2 cellular contexts compared by ENCODE assay signal in genomic region chr5:139686919-139687421, GRCh38.
TF ChIP-seq lines count a peak whose summit lies in the region.

No MANE protein-coding gene starts in this region.

TF ChIP-seq in K562, 482 proteins besides CTCF, POLR2A, EP300 and RAD21:
- TF ChIP-seq RBM15 (IDR thresholded peaks at IDR 0.05; ENCODE audit: insufficient read depth, low read length) (no peak), POLR2G (IDR thresholded peaks at IDR 0.05; ENCODE audit: low read depth, low read length) (peak; percentile 65), ZBTB7A (IDR thresholded peaks at IDR 0.05; ENCODE audit: borderline replicate concordance, control insufficient read depth, low read depth, low read length) (peak; percentile 19; the same call in 1 of the 2 replicates), GABPA (tag; conservative IDR thresholded peaks at IDR 0.05; ENCODE audit: low read depth) (peak; percentile 61), ASH1L (IDR thresholded peaks at IDR 0.05; ENCODE audit: borderline replicate concordance, low read depth, partially characterized antibody) (no peak), KDM1A (IDR thresholded peaks at IDR 0.05) (0 out of 4 replicates have a peak, but pooled peaks of 1 of the 2 experiments have one; percentile 25), GABPB1 (CRISPR knock-in tag; IDR thresholded peaks at IDR 0.05) (peak; percentile 97), RBM22 (IDR thresholded peaks at IDR 0.05; ENCODE audit: low read depth, low read length, poor library complexity, severe bottlenecking) (peak; percentile 47), BCOR (IDR thresholded peaks at IDR 0.05) (peak; percentile 31; the same call in 1 of the 2 replicates), RBM25 (IDR thresholded peaks at IDR 0.05; ENCODE audit: low read depth, low read length, severe bottlenecking) (peak; percentile 73), NCOR1 (IDR thresholded peaks at IDR 0.05) (0 out of 2 replicates have a peak, but pooled peaks have one; percentile 7), CTCFL (IDR thresholded peaks at IDR 0.05; ENCODE audit: borderline replicate concordance, insufficient read depth, low read depth, low read length, poor library complexity, severe bottlenecking) (no peak), SMARCA4 (IDR thresholded peaks at IDR 0.05) (no peak), EZH2 (IDR thresholded peaks at IDR 0.05; ENCODE audit: borderline replicate concordance, low read depth, low read length) (no peak), ZNF699 (CRISPR knock-in tag; IDR thresholded peaks at IDR 0.05; ENCODE audit: insufficient replicate concordance) (no peak), FOXJ2 (tag; IDR thresholded peaks at IDR 0.05) (no peak)
- TF ChIP-seq, protein P1, sequence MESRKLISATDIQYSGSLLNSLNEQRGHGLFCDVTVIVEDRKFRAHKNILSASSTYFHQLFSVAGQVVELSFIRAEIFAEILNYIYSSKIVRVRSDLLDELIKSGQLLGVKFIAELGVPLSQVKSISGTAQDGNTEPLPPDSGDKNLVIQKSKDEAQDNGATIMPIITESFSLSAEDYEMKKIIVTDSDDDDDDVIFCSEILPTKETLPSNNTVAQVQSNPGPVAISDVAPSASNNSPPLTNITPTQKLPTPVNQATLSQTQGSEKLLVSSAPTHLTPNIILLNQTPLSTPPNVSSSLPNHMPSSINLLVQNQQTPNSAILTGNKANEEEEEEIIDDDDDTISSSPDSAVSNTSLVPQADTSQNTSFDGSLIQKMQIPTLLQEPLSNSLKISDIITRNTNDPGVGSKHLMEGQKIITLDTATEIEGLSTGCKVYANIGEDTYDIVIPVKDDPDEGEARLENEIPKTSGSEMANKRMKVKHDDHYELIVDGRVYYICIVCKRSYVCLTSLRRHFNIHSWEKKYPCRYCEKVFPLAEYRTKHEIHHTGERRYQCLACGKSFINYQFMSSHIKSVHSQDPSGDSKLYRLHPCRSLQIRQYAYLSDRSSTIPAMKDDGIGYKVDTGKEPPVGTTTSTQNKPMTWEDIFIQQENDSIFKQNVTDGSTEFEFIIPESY (CRISPR knock-in tag; IDR thresholded peaks at IDR 0.05): peak; percentile 89; the same call in 1 of the 2 replicates

TF ChIP-seq in HepG2, 621 proteins besides CTCF, POLR2A, EP300 and RAD21 (continues in another document):
- TF ChIP-seq YY1 (IDR thresholded peaks at IDR 0.05; ENCODE audit: insufficient read depth, insufficient replicate concordance, low read depth, low read length): no peak
- no peak for TF ChIP-seq ELK4 (CRISPR knock-in tag; IDR thresholded peaks at IDR 0.05; ENCODE audit: borderline replicate concordance)
- TF ChIP-seq NFYB (CRISPR knock-in tag; IDR thresholded peaks at IDR 0.05): no peak
- peak; percentile 18 for TF ChIP-seq ZNF687 (CRISPR knock-in tag; IDR thresholded peaks at IDR 0.05)
- no peak for TF ChIP-seq CENPBD1 (CRISPR knock-in tag; IDR thresholded peaks at IDR 0.05; ENCODE audit: borderline replicate concordance, low read depth)
- peak; percentile 6; the same call in 1 of the 2 replicates for TF ChIP-seq MED1 (CRISPR knock-in tag; IDR thresholded peaks at IDR 0.05)
- TF ChIP-seq HDAC1 (CRISPR knock-in tag; IDR thresholded peaks at IDR 0.05): peak; percentile 31; the same call in 1 of the 2 replicates
- no peak for TF ChIP-seq ZNF615 (CRISPR knock-in tag; IDR thresholded peaks at IDR 0.05; ENCODE audit: borderline replicate concordance)
- TF ChIP-seq BCL6 (CRISPR knock-in tag; IDR thresholded peaks at IDR 0.05): no peak
- TF ChIP-seq ZNF572 (CRISPR knock-in tag; IDR thresholded peaks at IDR 0.05): peak; percentile 100
- no peak for TF ChIP-seq ARHGAP35 (CRISPR knock-in tag; IDR thresholded peaks at IDR 0.05; ENCODE audit: borderline replicate concordance)
- no peak for TF ChIP-seq ZNF224 (CRISPR knock-in tag; IDR thresholded peaks at IDR 0.05)
- TF ChIP-seq BHLHE40 (IDR thresholded peaks at IDR 0.05; ENCODE audit: low read length): no peak
- TF ChIP-seq ZNF792 (CRISPR knock-in tag; IDR thresholded peaks at IDR 0.05): no peak
- TF ChIP-seq ZNF275 (CRISPR knock-in tag; IDR thresholded peaks at IDR 0.05; ENCODE audit: borderline replicate concordance): no peak
- TF ChIP-seq KMT2B (CRISPR knock-in tag; IDR thresholded peaks at IDR 0.05): no peak
- peak; percentile 8; the same call in 1 of the 2 replicates for TF ChIP-seq ARID4A (CRISPR knock-in tag; IDR thresholded peaks at IDR 0.05; ENCODE audit: borderline replicate concordance)
- TF ChIP-seq, protein P2, sequence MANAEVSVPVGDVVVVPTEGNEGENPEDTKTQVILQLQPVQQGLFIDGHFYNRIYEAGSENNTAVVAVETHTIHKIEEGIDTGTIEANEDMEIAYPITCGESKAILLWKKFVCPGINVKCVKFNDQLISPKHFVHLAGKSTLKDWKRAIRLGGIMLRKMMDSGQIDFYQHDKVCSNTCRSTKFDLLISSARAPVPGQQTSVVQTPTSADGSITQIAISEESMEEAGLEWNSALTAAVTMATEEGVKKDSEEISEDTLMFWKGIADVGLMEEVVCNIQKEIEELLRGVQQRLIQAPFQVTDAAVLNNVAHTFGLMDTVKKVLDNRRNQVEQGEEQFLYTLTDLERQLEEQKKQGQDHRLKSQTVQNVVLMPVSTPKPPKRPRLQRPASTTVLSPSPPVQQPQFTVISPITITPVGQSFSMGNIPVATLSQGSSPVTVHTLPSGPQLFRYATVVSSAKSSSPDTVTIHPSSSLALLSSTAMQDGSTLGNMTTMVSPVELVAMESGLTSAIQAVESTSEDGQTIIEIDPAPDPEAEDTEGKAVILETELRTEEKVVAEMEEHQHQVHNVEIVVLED (CRISPR knock-in tag; IDR thresholded peaks at IDR 0.05; ENCODE audit: borderline replicate concordance): no peak
- TF ChIP-seq ARNTL (CRISPR knock-in tag; IDR thresholded peaks at IDR 0.05): no peak
- 0 out of 2 replicates have a peak, but pooled peaks have one; percentile 29 for TF ChIP-seq GABPA (IDR thresholded peaks at IDR 0.05; ENCODE audit: low read depth, low read length)
- TF ChIP-seq GABPA (CRISPR knock-in tag; IDR thresholded peaks at IDR 0.05; ENCODE audit: low read depth): peak; percentile 83
- TF ChIP-seq PBX3 (CRISPR knock-in tag; IDR thresholded peaks at IDR 0.05; ENCODE audit: borderline replicate concordance): no peak
- no peak for TF ChIP-seq U2AF2 (IDR thresholded peaks at IDR 0.05; ENCODE audit: low read depth, low read length)
- TF ChIP-seq ATF5 (CRISPR knock-in tag; IDR thresholded peaks at IDR 0.05; ENCODE audit: low read depth): no peak
- TF ChIP-seq AGO2 (optimal IDR thresholded peaks at IDR 0.05; ENCODE audit: low read depth, low read length): peak; percentile 80
- no peak for TF ChIP-seq ATF1 (CRISPR knock-in tag; IDR thresholded peaks at IDR 0.05)
- TF ChIP-seq TEF (CRISPR knock-in tag; IDR thresholded peaks at IDR 0.05): no peak
- no peak for TF ChIP-seq SP1 (IDR thresholded peaks at IDR 0.05)
- TF ChIP-seq SP1 (CRISPR knock-in tag; IDR thresholded peaks at IDR 0.05): no peak
- TF ChIP-seq ZFP36L1 (CRISPR knock-in tag; IDR thresholded peaks at IDR 0.05): no peak
- no peak for TF ChIP-seq NPAS2 (CRISPR knock-in tag; IDR thresholded peaks at IDR 0.05; ENCODE audit: borderline replicate concordance)
- no peak; the same call in 1 of the 2 replicates for TF ChIP-seq SP5 (CRISPR knock-in tag; IDR thresholded peaks at IDR 0.05; ENCODE audit: borderline replicate concordance, low read depth)
- no peak for TF ChIP-seq ZNF598 (CRISPR knock-in tag; IDR thresholded peaks at IDR 0.05; ENCODE audit: borderline replicate concordance)
- no peak for TF ChIP-seq ZNF569 (CRISPR knock-in tag; IDR thresholded peaks at IDR 0.05; ENCODE audit: borderline replicate concordance)
